In genomic region chr1:63593303-63593886, GRCh38 we compare ENCODE assay signal across 8 cellular contexts. TPM values are rescaled to one million over a fixed set of nuclear protein-coding genes. Genes with fewer than 3 reads are reported as not detected.
DNase-seq lines count a peak whose midpoint lies in the region; ATAC-seq lines count a peak whose summit lies in the region.

Gene PGM1, plus strand, starts transcription at chr1:63593411. Its CDS starts 78 bp downstream, at chr1:63593489.

- CTCF ChIA-PET in CD8-positive, alpha-beta memory T cell (lab: Charles Lee), result interaction anchor here (0.8 to 1.5 kb wide), 4 partner anchors 9 to 35 kb away, joined by 3 to 7 read pairs (median 3); no protein-coding TSS in a partner anchor

- POLR2A ChIA-PET in CD8-positive, alpha-beta memory T cell (lab: Charles Lee), result no interaction called here

- H3K4me3 ChIP-seq in CD8-positive, alpha-beta memory T cell (ENCODE audit: low read length), result peak within 1 kb of the TSS; percentile 89

- ATAC-seq in GM19455 (IDR thresholded peaks at IDR 0.05; ENCODE audit: unreplicated experiment) (peak; percentile 79), HG03575 (IDR thresholded peaks at IDR 0.05; ENCODE audit: extremely low read depth, insufficient number of reproducible peaks, low FRiP score, unreplicated experiment) (peak; percentile 42)

- H3K9me3 ChIP-seq in CD8-positive, alpha-beta memory T cell (ENCODE audit: low read length), result no peaks in the 10 kb centered on the region

- H3K4me3 Mint-ChIP-seq in CD8-positive, alpha-beta memory T cell, result peak within 1 kb of the TSS; percentile 97 to 100 (median 98)

- peaks cover 0 to 4% of the 10 kb centered on the region in 2 donors for H3K27me3 Mint-ChIP-seq in CD8-positive, alpha-beta memory T cell

- H3K36me3 Mint-ChIP-seq in CD8-positive, alpha-beta memory T cell, result peaks cover 0 to 9% (median 0%) of the 10 kb centered on the region in 3 donors

- peak; percentile 60 to 83 (median 75) for DNase-seq in CD8-positive, alpha-beta memory T cell
- peak; percentile 64 for DNase-seq in NOMO-1 treated with DMSO at 0.1 percent for 48 hours (lab: John Stamatoyannopoulos, UW; ENCODE audit: unreplicated experiment)
- DNase-seq in activated T-cell treated with anti-CD3 and anti-CD28 coated beads for 24 hours (ENCODE audit: low read depth), result peak; percentile 62
- DNase-seq in epithelial cell of prostate (ENCODE audit: low read depth, low spot score), result peak; percentile 34
- peak; percentile 78 for DNase-seq in mucosa of gallbladder (ENCODE audit: low spot score)
- DNase-seq in stimulated activated CD8-positive, alpha-beta memory T cell treated with anti-CD3 and anti-CD28 coated beads, Interleukin-4, amount 100 ng/mL, for 4 hours (ENCODE audit: low read depth in 2 of 2, low spot score in 1 of 2), result peak; percentile 37 to 58

- H3K27ac Mint-ChIP-seq in CD8-positive, alpha-beta memory T cell, result peak within 1 kb of the TSS; percentile 94 to 99 (median 98)

- peaks cover 11% of the 10 kb centered on the region for H3K4me1 ChIP-seq in CD8-positive, alpha-beta memory T cell (ENCODE audit: insufficient read depth, low read length)

- H3K9me3 Mint-ChIP-seq in CD8-positive, alpha-beta memory T cell, result no peaks in the 10 kb centered on the region

- no peaks in the 10 kb centered on the region for H3K36me3 ChIP-seq in CD8-positive, alpha-beta memory T cell (ENCODE audit: insufficient read depth, low read length)

- peaks cover 24 to 50% (median 40%) of the 10 kb centered on the region in 3 donors for H3K4me1 Mint-ChIP-seq in CD8-positive, alpha-beta memory T cell

- H3K27ac ChIP-seq in CD8-positive, alpha-beta memory T cell (ENCODE audit: low read depth, low read length), result peak within 1 kb of the TSS; percentile 82
- peak within 1 kb of the TSS; percentile 82 for H3K27ac ChIP-seq in epithelial cell of prostate

- H3K27me3 ChIP-seq in CD8-positive, alpha-beta memory T cell (ENCODE audit: insufficient read depth, low read length, poor library complexity, severe bottlenecking), result no peaks in the 10 kb centered on the region

RNA-seq across cellular contexts. Expression of gene PGM1, which starts in this region (rescaled TPM):
- 10 to 100 TPM; 28.3 to 29.0 TPM for total RNA-seq in CD8-positive, alpha-beta memory T cell
- polyA plus RNA-seq in CD8-positive, alpha-beta memory T cell, result 35.1 TPM
- total RNA-seq in mucosa of gallbladder, result 73.2 TPM

Comparison
In these comparisons a context has a peak if more than half of its experiments do, and no peak if none do; other contexts are left out.
1. Peak in every context shown above with its lines: DNase-seq, ATAC-seq, H3K4me3 ChIP-seq and H3K27ac ChIP-seq.